ENCODE assay signal across 28 cellular contexts in the genomic region with DNA sequence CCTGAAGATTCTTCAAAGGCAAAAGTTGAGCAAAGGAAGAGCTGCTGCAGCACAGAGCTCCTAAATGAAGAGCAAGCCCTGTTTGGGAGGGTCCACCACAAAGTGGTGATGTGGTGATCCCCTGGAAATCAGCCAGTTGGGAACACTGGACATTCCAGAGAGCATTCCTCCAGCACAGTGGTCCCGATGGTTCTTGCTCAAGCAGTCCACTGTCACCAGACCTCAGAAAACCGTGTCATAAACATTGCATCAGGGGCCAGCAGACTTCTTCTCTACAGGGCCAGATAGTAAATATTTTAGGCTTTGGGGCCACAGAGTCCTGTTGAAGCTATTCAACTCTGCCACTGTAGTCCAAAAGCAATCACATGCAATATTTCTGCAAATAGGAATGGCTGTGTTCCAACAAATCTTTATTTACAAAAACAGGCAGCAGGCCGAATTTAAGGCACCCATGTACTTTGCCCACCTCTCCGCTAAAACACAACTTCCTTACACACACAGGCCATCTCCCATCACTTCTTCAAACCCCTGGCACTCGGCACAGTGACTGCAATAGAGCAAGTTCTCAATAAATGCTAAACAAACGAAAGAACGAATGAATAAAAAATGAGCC. TPM values are rescaled to one million over a fixed set of nuclear protein-coding genes. Genes with fewer than 3 reads are reported as not detected.
A peak's percentile ranks its signal among the peaks of the same experiment; 100 is the strongest.
DNase-seq lines count a peak whose midpoint lies in the region; ATAC-seq, FAIRE-seq and TF ChIP-seq lines count a peak whose summit lies in the region.
"Had no signal": no experiment of that assay in that cellular context is flagged by ENCODE, and none has a peak within 500 bp of the region (broad histone marks: within the 10 kb centered on the region; RNA-seq: fewer than 3 reads in every experiment).

No MANE protein-coding gene starts in this region.

- CTCF ChIA-PET in HepG2 (lab: Yijun Ruan, JAX; ENCODE audit: low intra/inter-chr PET ratio, low total read pairs), result no interaction called here

- no peak for TF ChIP-seq RAD21 in HepG2 (CRISPR knock-in tag; IDR thresholded peaks at IDR 0.05)

- H3K9me3 ChIP-seq in HepG2 (ENCODE audit: low read length), result no peaks in the 10 kb centered on the region
- H3K9me3 ChIP-seq: testis, vagina had no signal

- H3K27me3 ChIP-seq in HepG2 (ENCODE audit: control insufficient read depth in 1 of 2, insufficient read depth in 2 of 2, low read length in 2 of 2), result no peaks in the 10 kb centered on the region
- H3K27me3 ChIP-seq: neural progenitor cell, testis, vagina had no signal

- peaks cover 0 to 7% of the 10 kb centered on the region in 2 experiments; a peak in 1 of 5 replicates for H3K36me3 ChIP-seq in HepG2 (replicated peaks in 1 of 2; ENCODE audit: control insufficient read depth in 1 of 2, insufficient read depth in 2 of 2, low read length in 2 of 2)
- H3K36me3 ChIP-seq: neural progenitor cell had no signal

- H3K9ac ChIP-seq in HepG2 (ENCODE audit: insufficient read depth, low read depth, low read length), result no peak overlapping the region; the same call in 1 of the 2 replicates
- H3K9ac ChIP-seq: neural progenitor cell had no signal

- WGBS in HepG2 (ENCODE audit: low lambda C conversion rate), result 52% methylated on average over 5 of the region's 7 CpGs

- no peak overlapping the region for H2AFZ ChIP-seq in HepG2 (ENCODE audit: low read length)
- H2AFZ ChIP-seq: neural progenitor cell had no signal

- no peak for TF ChIP-seq POLR2A in HepG2 (IDR thresholded peaks at IDR 0.05; ENCODE audit: insufficient read depth in 1 of 2, low read depth in 2 of 2, low read length in 2 of 2)

- peak; percentile 44 for ATAC-seq in HepG2
- ATAC-seq in HG02610 (IDR thresholded peaks at IDR 0.05; ENCODE audit: unreplicated experiment), result no peak
- no peak for ATAC-seq in HG03469 (IDR thresholded peaks at IDR 0.05; ENCODE audit: unreplicated experiment)
- ATAC-seq: activated T-cell treated with anti-CD3 and anti-CD28 coated beads, Interleukin-2, amount 50 U/mL, for 72 hours; CD8-positive, alpha-beta T cell; left colon; Panc1 had no signal

- no peak for FAIRE-seq in HepG2 (lab: Jason Lieb, UNC)
- FAIRE-seq: H1, small intestine had no signal

- H3K4me3 ChIP-seq in choroid plexus epithelial cell (ENCODE audit: low read depth, low read length) (no peak overlapping the region), HepG2 (replicated peaks in 1 of 3; ENCODE audit: insufficient read depth in 1 of 3, low read depth in 2 of 3, low read length in 3 of 3) (no peak overlapping the region)
- H3K4me3 ChIP-seq: neural progenitor cell, testis, vagina had no signal

- peaks cover 61% of the 10 kb centered on the region for H3K4me1 ChIP-seq in HepG2 (ENCODE audit: insufficient read depth, low read length)
- H3K4me1 ChIP-seq: neural progenitor cell had no signal

- H3K79me2 ChIP-seq in HepG2 (ENCODE audit: insufficient read depth, low read length), result no peaks in the 10 kb centered on the region

- H3K4me2 ChIP-seq in HepG2 (ENCODE audit: low read depth, low read length), result peak overlapping the region; percentile 47; the same call in 1 of the 2 replicates
- H3K4me2 ChIP-seq: neural progenitor cell had no signal

- intact Hi-C loops in HepG2 (cut with micrococcal nuclease; ENCODE audit: unreplicated experiment), result no loop called here

- POLR2A ChIA-PET in HepG2 (lab: Yijun Ruan, JAX), result no interaction called here

- TF ChIP-seq EP300 in HepG2 (IDR thresholded peaks at IDR 0.05; ENCODE audit: low read depth in 2 of 2, low read length in 2 of 2) (peak in 1 of 2 experiments; percentile 18; a peak in 1 of 4 replicates), HepG2 (CRISPR knock-in tag; IDR thresholded peaks at IDR 0.05; ENCODE audit: borderline replicate concordance) (0 out of 2 replicates have a peak, but pooled peaks have one; percentile 34)

- no TSS peak for BruUV-seq in HepG2 (replicated peaks; lab: Mats Ljungman, UMichigan)

- TF ChIP-seq CTCF in choroid plexus epithelial cell (conservative IDR thresholded peaks at IDR 0.05; ENCODE audit: low read depth, low read length), result no peak
- TF ChIP-seq CTCF in HepG2 (CRISPR knock-in tag; IDR thresholded peaks at IDR 0.05), result no peak

- peak overlapping the region; percentile 39 for H3K27ac ChIP-seq in HepG2 (ENCODE audit: extremely low read length, insufficient read depth, low read length)
- H3K27ac ChIP-seq: neural progenitor cell, testis, vagina had no signal

- in situ Hi-C loops in HepG2 (cut with HindIII; ENCODE audit: extremely low pct_ligation_motif_present, low pct_unique_long_range_greater_than_20kb), result no loop called here

- DNase-seq in AG08396 (ENCODE audit: low spot score) (peak; percentile 61), GF-D8 (lab: John Stamatoyannopoulos, UW) (peak; percentile 55), choroid plexus epithelial cell (ENCODE audit: low read depth) (peak; percentile 53), HepG2 (ENCODE audit: low spot score) (peak; percentile 80), AML-193 (lab: John Stamatoyannopoulos, UW) (no peak), NCI-H526 (lab: John Stamatoyannopoulos, UW) (no peak)
- DNase-seq: activated CD4-positive, alpha-beta T cell treated with anti-CD3 and anti-CD28 coated beads for 48 hours; activated naive CD4-positive, alpha-beta T cell treated with anti-CD3 and anti-CD28 coated beads for 36 hours; activated T-cell treated with anti-CD3 and anti-CD28 coated beads, Interleukin-2, amount 50 U/mL, for 72 hours; CD8-positive, alpha-beta T cell; central memory CD4-positive, alpha-beta T cell; DMS79; effector CD8-positive, alpha-beta T cell; erythroblast; left colon; NCI-H1417; NCI-H510A treated with DMSO at 0.1 percent for 48 hours; NK-92 treated with Interleukin-12 subunit alpha and Interleukin-12 subunit beta, amount 100 ng/mL, for 24 hours; small intestine; stimulated activated CD4-positive, alpha-beta T cell treated with anti-CD3 and anti-CD28 coated beads, Interleukin-2, amount 100 ng/mL, for 24 hours; stimulated activated naive B cell treated with anti-CD40 and anti-IgM and Interleukin-4, amounts not matched to agents 10 μg/mL and 1 μg/mL and 100 μg/mL, for 72 hours; testis had no signal

- no peaks in the 10 kb centered on the region for H4K20me1 ChIP-seq in HepG2 (ENCODE audit: insufficient read depth, low read length)

TF ChIP-seq in HepG2, 621 proteins besides CTCF, POLR2A, EP300 and RAD21 (continues in another document):
- TF ChIP-seq SOX6 (IDR thresholded peaks at IDR 0.05) (no peak), SOX6 (CRISPR knock-in tag; IDR thresholded peaks at IDR 0.05) (peak; percentile 2; the same call in 1 of the 2 replicates), SRSF9 (IDR thresholded peaks at IDR 0.05; ENCODE audit: borderline replicate concordance, insufficient read depth, low read depth, low read length, poor library complexity, severe bottlenecking) (no peak), CHD2 (IDR thresholded peaks at IDR 0.05; ENCODE audit: low read depth, low read length) (no peak), ZNF331 (CRISPR knock-in tag; IDR thresholded peaks at IDR 0.05) (no peak)
- TF ChIP-seq, protein P1, sequence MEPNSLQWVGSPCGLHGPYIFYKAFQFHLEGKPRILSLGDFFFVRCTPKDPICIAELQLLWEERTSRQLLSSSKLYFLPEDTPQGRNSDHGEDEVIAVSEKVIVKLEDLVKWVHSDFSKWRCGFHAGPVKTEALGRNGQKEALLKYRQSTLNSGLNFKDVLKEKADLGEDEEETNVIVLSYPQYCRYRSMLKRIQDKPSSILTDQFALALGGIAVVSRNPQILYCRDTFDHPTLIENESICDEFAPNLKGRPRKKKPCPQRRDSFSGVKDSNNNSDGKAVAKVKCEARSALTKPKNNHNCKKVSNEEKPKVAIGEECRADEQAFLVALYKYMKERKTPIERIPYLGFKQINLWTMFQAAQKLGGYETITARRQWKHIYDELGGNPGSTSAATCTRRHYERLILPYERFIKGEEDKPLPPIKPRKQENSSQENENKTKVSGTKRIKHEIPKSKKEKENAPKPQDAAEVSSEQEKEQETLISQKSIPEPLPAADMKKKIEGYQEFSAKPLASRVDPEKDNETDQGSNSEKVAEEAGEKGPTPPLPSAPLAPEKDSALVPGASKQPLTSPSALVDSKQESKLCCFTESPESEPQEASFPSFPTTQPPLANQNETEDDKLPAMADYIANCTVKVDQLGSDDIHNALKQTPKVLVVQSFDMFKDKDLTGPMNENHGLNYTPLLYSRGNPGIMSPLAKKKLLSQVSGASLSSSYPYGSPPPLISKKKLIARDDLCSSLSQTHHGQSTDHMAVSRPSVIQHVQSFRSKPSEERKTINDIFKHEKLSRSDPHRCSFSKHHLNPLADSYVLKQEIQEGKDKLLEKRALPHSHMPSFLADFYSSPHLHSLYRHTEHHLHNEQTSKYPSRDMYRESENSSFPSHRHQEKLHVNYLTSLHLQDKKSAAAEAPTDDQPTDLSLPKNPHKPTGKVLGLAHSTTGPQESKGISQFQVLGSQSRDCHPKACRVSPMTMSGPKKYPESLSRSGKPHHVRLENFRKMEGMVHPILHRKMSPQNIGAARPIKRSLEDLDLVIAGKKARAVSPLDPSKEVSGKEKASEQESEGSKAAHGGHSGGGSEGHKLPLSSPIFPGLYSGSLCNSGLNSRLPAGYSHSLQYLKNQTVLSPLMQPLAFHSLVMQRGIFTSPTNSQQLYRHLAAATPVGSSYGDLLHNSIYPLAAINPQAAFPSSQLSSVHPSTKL (CRISPR knock-in tag; IDR thresholded peaks at IDR 0.05), result peak; percentile 42; the same call in 1 of the 2 replicates

RNA-seq across cellular contexts. Expression of a gene that starts 21.0 kb away (rescaled TPM):
- 19.2 and 31.5 TPM in 2 replicates for total RNA-seq in HepG2 (2016; rRNA removed; fragmentation: Illumina TruSeq; extraction: Trizol)
- 4.1 and 5.7 TPM in 2 replicates for total RNA-seq in HepG2 (2016; cell fraction: cytosol; rRNA removed; fragmentation: Illumina TruSeq; extraction: Trizol; ENCODE audit: low read depth)
- total RNA-seq in HepG2 (2016; cell fraction: insoluble cytoplasmic fraction; rRNA removed; fragmentation: Illumina TruSeq; extraction: Trizol), result 17.6 and 30.8 TPM in 2 replicates
- 11.7 and 12.9 TPM in 2 replicates for total RNA-seq in HepG2 (2016; cell fraction: membrane; rRNA removed; fragmentation: Illumina TruSeq; extraction: Trizol)
- total RNA-seq in HepG2 (2016; cell fraction: nucleus; rRNA removed; fragmentation: Illumina TruSeq; extraction: Trizol), result 44.0 and 45.4 TPM in 2 replicates
- 17.2 and 18.4 TPM in 2 replicates for polyA plus RNA-seq in HepG2 (2011; rRNA removed)
- polyA plus RNA-seq in HepG2 (2011; cell fraction: cytosol; rRNA removed), result 16.2 and 18.4 TPM in 2 replicates
- 15.4 and 18.6 TPM in 2 replicates for polyA plus RNA-seq in HepG2 (2011; cell fraction: nucleus; rRNA removed)
- polyA plus RNA-seq in HepG2 (2012), result 17.7 and 24.6 TPM in 2 replicates
- polyA plus RNA-seq in HepG2 (2016; cell fraction: cytosol; fragmentation: Illumina TruSeq; extraction: Trizol; ENCODE audit: low read depth), result 2.6 and 3.2 TPM in 2 replicates
- polyA plus RNA-seq in HepG2 (2016; cell fraction: insoluble cytoplasmic fraction; fragmentation: Illumina TruSeq; extraction: Trizol; ENCODE audit: low read depth), result 14.1 and 14.5 TPM in 2 replicates
- polyA plus RNA-seq in HepG2 (2016; cell fraction: membrane; fragmentation: Illumina TruSeq; extraction: Trizol; ENCODE audit: low read depth), result 6.3 and 6.4 TPM in 2 replicates
- 27.4 and 30.8 TPM in 2 replicates for polyA plus RNA-seq in HepG2 (2016; cell fraction: nucleus; fragmentation: Illumina TruSeq; extraction: Trizol; ENCODE audit: insufficient read depth, low read depth)
- 37.9 and 99.2 TPM in 2 replicates for polyA minus RNA-seq in HepG2 (2011; rRNA and poly(A)+ RNA removed; ENCODE audit: low replicate concordance)
- 19.3 and 20.3 TPM in 2 replicates for polyA minus RNA-seq in HepG2 (2011; cell fraction: cytosol; rRNA and poly(A)+ RNA removed)
- polyA minus RNA-seq in HepG2 (2011; cell fraction: nucleus; rRNA and poly(A)+ RNA removed), result 52.5 and 61.2 TPM in 2 replicates

Comparison
In these comparisons a context has a peak if more than half of its experiments do, and no peak if none do; other contexts are left out.
1. DNase-seq: peak in AG08396 (single experiment), GF-D8 (single experiment), choroid plexus epithelial cell (single experiment) and HepG2 (single experiment); none in AML-193 (0 of 2) and NCI-H526 (0 of 2).